ENCODE assay signal across 1 cellular context in the genomic region with DNA sequence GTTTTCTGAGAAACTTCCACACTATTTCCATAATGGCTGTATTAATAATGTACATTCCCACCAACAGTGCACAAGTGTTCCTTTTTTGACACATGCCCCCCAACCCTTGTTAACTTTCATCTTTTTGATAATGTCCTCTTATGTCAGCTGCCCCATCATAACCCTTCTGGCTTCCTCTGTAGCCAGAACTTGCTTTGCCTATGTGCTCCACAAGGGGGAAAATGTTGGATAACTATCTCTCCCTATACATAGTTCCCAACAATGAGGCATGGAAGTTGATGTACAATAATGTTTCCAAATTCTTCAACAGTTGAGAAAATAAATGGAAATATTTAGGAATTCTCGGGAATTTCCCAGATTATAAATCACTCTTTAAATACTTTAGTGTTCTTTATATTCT.
TF ChIP-seq lines count a peak whose summit lies in the region.

No MANE protein-coding gene starts in this region.

TF ChIP-seq in HCT116, 20 proteins besides CTCF, POLR2A, EP300 and RAD21 (continued from another document):
- TF ChIP-seq, protein P1, sequence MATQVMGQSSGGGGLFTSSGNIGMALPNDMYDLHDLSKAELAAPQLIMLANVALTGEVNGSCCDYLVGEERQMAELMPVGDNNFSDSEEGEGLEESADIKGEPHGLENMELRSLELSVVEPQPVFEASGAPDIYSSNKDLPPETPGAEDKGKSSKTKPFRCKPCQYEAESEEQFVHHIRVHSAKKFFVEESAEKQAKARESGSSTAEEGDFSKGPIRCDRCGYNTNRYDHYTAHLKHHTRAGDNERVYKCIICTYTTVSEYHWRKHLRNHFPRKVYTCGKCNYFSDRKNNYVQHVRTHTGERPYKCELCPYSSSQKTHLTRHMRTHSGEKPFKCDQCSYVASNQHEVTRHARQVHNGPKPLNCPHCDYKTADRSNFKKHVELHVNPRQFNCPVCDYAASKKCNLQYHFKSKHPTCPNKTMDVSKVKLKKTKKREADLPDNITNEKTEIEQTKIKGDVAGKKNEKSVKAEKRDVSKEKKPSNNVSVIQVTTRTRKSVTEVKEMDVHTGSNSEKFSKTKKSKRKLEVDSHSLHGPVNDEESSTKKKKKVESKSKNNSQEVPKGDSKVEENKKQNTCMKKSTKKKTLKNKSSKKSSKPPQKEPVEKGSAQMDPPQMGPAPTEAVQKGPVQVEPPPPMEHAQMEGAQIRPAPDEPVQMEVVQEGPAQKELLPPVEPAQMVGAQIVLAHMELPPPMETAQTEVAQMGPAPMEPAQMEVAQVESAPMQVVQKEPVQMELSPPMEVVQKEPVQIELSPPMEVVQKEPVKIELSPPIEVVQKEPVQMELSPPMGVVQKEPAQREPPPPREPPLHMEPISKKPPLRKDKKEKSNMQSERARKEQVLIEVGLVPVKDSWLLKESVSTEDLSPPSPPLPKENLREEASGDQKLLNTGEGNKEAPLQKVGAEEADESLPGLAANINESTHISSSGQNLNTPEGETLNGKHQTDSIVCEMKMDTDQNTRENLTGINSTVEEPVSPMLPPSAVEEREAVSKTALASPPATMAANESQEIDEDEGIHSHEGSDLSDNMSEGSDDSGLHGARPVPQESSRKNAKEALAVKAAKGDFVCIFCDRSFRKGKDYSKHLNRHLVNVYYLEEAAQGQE (IDR thresholded peaks at IDR 0.05; ENCODE audit: low read depth): no peak
- TF ChIP-seq CEBPB (IDR thresholded peaks at IDR 0.05; ENCODE audit: low read depth): no peak
- no peak for TF ChIP-seq ELF1 (IDR thresholded peaks at IDR 0.05; ENCODE audit: borderline replicate concordance, low read depth)
- TF ChIP-seq ZFX (IDR thresholded peaks at IDR 0.05): no peak
- TF ChIP-seq, protein P2, sequence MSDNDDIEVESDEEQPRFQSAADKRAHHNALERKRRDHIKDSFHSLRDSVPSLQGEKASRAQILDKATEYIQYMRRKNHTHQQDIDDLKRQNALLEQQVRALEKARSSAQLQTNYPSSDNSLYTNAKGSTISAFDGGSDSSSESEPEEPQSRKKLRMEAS (IDR thresholded peaks at IDR 0.05): no peak
- TF ChIP-seq ZNF274 (IDR thresholded peaks at IDR 0.05; ENCODE audit: low read depth, low read length): no peak
- no peak for TF ChIP-seq POLR2AphosphoS5 (IDR thresholded peaks at IDR 0.05; ENCODE audit: low read depth, low read length)
- no peak for TF ChIP-seq FOSL1 (IDR thresholded peaks at IDR 0.05; ENCODE audit: low read depth)
- TF ChIP-seq YY1 (IDR thresholded peaks at IDR 0.05; ENCODE audit: extremely low read depth, insufficient replicate concordance, low read depth, low read length): no peak
- TF ChIP-seq SP1 (IDR thresholded peaks at IDR 0.05; ENCODE audit: low read depth): no peak
- TF ChIP-seq SIN3A (IDR thresholded peaks at IDR 0.05; ENCODE audit: low read depth): no peak
- no peak for TF ChIP-seq CBX3 (IDR thresholded peaks at IDR 0.05; ENCODE audit: low read depth)
- no peak for TF ChIP-seq EZH2 (IDR thresholded peaks at IDR 0.05)
- no peak for TF ChIP-seq EGR1 (IDR thresholded peaks at IDR 0.05; ENCODE audit: low read depth)
- TF ChIP-seq, protein P3, sequence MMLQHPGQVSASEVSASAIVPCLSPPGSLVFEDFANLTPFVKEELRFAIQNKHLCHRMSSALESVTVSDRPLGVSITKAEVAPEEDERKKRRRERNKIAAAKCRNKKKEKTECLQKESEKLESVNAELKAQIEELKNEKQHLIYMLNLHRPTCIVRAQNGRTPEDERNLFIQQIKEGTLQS (IDR thresholded peaks at IDR 0.05): no peak
- no peak for TF ChIP-seq SRF (IDR thresholded peaks at IDR 0.05; ENCODE audit: low read depth)
- no peak for TF ChIP-seq JUND (IDR thresholded peaks at IDR 0.05)
- TF ChIP-seq, protein P4, sequence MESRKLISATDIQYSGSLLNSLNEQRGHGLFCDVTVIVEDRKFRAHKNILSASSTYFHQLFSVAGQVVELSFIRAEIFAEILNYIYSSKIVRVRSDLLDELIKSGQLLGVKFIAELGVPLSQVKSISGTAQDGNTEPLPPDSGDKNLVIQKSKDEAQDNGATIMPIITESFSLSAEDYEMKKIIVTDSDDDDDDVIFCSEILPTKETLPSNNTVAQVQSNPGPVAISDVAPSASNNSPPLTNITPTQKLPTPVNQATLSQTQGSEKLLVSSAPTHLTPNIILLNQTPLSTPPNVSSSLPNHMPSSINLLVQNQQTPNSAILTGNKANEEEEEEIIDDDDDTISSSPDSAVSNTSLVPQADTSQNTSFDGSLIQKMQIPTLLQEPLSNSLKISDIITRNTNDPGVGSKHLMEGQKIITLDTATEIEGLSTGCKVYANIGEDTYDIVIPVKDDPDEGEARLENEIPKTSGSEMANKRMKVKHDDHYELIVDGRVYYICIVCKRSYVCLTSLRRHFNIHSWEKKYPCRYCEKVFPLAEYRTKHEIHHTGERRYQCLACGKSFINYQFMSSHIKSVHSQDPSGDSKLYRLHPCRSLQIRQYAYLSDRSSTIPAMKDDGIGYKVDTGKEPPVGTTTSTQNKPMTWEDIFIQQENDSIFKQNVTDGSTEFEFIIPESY (IDR thresholded peaks at IDR 0.05; ENCODE audit: extremely low read depth, insufficient replicate concordance, low read length): no peak
- TF ChIP-seq TCF7L2 (IDR thresholded peaks at IDR 0.05; ENCODE audit: borderline replicate concordance, extremely low read depth, insufficient read depth, insufficient read length): no peak
TF ChIP-seq in HCT116: peak in this region for 0.
